Comparison of ENCODE assay signal across 1 cellular context in the genomic region with DNA sequence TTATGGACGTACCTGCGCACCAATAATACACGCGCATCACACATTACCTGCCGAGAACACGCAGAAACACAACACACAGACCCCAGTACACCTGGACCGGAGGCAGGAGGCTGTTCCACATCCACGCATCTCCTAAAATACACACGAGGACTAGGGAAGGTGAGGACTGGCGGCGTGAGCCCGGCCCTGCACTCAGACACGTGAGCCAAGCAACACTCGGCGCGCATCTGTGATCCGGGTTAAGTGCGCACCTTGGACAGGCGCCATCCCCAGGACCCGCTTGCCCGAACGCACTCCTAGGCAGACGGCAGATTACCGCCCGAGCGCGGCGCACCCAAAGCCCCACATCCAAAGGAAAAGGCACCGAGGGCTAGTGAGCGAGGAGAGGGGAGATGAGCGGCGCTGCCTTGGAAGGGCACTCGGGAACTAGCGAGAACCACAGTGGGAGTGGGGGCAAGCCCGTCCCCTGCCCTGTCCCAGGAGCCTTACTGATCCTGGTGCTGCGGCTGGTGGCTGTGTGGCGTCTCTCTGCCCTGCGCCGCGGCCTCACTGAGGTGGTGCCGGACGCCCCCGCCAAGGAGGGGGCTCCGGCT.
TF ChIP-seq lines count a peak whose summit lies in the region.

No MANE protein-coding gene starts in this region.

TF ChIP-seq in IMR-90, 13 proteins besides CTCF, POLR2A, EP300 and RAD21:
- TF ChIP-seq RFX5 (IDR thresholded peaks at IDR 0.05; ENCODE audit: low read depth, low read length), result no peak
- TF ChIP-seq MAFK (IDR thresholded peaks at IDR 0.05; ENCODE audit: low read depth, low read length), result no peak
- TF ChIP-seq FOS (IDR thresholded peaks at IDR 0.05; ENCODE audit: low read depth, low read length), result no peak
- no peak for TF ChIP-seq CHD1 (IDR thresholded peaks at IDR 0.05; ENCODE audit: low read depth, low read length)
- TF ChIP-seq MAZ (IDR thresholded peaks at IDR 0.05; ENCODE audit: borderline replicate concordance, low read depth, low read length), result no peak
- TF ChIP-seq SMC3 (IDR thresholded peaks at IDR 0.05; ENCODE audit: low read depth, low read length), result no peak
- TF ChIP-seq RCOR1 (IDR thresholded peaks at IDR 0.05; ENCODE audit: insufficient replicate concordance, low read length), result no peak
- TF ChIP-seq, protein P1, sequence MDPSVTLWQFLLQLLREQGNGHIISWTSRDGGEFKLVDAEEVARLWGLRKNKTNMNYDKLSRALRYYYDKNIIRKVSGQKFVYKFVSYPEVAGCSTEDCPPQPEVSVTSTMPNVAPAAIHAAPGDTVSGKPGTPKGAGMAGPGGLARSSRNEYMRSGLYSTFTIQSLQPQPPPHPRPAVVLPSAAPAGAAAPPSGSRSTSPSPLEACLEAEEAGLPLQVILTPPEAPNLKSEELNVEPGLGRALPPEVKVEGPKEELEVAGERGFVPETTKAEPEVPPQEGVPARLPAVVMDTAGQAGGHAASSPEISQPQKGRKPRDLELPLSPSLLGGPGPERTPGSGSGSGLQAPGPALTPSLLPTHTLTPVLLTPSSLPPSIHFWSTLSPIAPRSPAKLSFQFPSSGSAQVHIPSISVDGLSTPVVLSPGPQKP (IDR thresholded peaks at IDR 0.05; ENCODE audit: borderline replicate concordance, low read depth, low read length), result no peak
- TF ChIP-seq NFE2L2 (IDR thresholded peaks at IDR 0.05; ENCODE audit: low read depth, low read length), result no peak
- TF ChIP-seq BHLHE40 (IDR thresholded peaks at IDR 0.05; ENCODE audit: low read depth, low read length), result no peak
- TF ChIP-seq, protein P2, sequence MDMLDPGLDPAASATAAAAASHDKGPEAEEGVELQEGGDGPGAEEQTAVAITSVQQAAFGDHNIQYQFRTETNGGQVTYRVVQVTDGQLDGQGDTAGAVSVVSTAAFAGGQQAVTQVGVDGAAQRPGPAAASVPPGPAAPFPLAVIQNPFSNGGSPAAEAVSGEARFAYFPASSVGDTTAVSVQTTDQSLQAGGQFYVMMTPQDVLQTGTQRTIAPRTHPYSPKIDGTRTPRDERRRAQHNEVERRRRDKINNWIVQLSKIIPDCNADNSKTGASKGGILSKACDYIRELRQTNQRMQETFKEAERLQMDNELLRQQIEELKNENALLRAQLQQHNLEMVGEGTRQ (IDR thresholded peaks at IDR 0.05; ENCODE audit: low read depth, low read length), result no peak
